ENCODE assay signal across 1 cellular context in the genomic region with DNA sequence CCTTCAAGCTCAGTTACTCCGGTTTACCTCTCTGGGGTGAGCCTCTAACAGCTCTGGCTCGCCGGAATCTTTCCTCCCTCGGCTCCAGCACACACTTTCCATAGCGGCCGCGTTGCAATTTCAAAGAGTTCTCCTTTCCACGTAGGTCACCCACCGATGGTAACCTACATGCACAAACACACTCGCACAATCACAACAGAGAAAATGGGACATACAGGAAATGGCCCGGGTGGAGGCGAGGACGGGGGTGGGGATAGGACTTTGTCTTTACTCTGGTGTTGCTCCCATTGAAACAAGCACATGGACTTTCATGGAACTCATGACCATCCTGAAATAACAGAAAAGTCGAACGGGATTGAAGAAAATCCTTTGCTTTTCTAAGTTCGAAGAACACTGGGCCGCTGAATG.
TF ChIP-seq lines count a peak whose summit lies in the region.

No MANE protein-coding gene starts in this region.

TF ChIP-seq in HepG2, 621 proteins besides CTCF, POLR2A, EP300 and RAD21 (continued from another document and continues in another):
- TF ChIP-seq, protein P1, sequence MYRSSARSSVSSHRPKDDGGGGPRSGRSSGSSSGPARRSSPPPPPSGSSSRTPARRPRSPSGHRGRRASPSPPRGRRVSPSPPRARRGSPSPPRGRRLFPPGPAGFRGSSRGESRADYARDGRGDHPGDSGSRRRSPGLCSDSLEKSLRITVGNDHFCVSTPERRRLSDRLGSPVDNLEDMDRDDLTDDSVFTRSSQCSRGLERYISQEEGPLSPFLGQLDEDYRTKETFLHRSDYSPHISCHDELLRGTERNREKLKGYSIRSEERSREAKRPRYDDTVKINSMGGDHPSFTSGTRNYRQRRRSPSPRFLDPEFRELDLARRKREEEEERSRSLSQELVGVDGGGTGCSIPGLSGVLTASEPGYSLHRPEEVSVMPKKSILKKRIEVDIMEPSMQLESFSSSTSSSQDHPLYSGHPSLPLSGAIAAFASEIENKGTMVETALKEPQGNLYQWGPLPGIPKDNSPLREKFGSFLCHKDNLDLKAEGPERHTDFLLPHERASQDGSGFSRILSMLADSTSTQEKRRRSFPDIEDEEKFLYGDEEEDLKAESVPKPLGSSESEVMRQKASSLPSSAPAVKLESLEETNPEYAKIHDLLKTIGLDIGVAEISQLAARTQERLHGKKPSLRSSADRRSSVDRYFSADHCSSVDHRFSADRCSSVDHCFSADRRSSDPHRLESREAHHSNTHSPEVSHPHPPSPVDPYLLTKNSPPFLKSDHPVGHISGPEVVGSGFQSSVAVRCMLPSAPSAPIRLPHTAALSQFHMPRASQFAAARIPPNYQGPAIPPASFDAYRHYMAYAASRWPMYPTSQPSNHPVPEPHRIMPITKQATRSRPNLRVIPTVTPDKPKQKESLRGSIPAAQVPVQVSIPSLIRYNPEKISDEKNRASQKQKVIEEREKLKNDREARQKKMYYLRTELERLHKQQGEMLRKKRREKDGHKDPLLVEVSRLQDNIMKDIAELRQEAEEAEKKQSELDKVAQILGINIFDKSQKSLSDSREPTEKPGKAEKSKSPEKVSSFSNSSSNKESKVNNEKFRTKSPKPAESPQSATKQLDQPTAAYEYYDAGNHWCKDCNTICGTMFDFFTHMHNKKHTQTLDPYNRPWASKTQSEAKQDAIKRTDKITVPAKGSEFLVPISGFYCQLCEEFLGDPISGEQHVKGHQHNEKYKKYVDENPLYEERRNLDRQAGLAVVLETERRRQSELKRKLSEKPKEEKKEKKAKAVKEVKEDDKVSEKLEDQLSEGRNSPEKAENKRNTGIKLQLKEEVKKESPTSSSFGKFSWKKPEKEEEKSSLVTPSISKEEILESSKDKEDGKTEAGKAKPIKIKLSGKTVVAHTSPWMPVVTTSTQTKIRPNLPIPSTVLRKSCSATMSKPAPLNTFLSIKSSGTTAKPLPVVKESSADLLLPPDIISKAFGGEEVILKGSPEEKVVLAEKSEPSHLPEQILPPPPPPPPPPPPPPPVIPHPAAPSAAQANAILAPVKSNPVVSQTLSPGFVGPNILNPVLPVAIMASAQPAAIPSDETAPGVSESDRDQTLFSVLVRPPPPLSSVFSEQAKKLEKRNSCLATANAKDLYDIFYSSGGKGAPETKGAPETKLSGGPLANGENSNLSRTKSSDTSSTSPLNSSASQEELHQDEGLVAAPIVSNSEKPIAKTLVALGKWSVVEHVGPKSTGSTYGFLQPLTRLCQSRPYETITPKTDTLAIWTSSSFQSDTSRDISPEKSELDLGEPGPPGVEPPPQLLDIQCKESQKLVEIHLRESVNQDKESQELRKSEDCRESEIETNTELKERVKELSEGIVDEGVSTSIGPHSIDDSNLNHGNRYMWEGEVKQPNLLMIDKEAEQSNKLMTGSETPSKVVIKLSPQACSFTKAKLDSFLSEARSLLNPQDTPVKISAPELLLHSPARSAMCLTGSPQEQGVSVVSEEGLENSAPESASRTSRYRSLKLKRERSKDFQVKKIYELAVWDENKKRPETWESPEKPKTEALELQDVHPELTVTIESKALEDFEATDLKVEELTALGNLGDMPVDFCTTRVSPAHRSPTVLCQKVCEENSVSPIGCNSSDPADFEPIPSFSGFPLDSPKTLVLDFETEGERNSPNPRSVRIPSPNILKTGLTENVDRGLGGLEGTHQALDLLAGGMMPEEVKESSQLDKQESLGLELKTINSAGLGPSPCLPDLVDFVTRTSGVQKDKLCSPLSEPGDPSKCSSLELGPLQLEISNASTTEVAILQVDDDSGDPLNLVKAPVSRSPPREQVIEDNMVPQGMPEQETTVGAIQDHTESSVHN (CRISPR knock-in tag; IDR thresholded peaks at IDR 0.05), result no peak
- TF ChIP-seq DNMT1 (CRISPR knock-in tag; IDR thresholded peaks at IDR 0.05), result no peak
- TF ChIP-seq MYC (CRISPR knock-in tag; IDR thresholded peaks at IDR 0.05; ENCODE audit: borderline replicate concordance), result peak; percentile 17; the same call in 1 of the 2 replicates
- 0 out of 2 replicates have a peak, but pooled peaks have one; percentile 16 for TF ChIP-seq RFXAP (CRISPR knock-in tag; IDR thresholded peaks at IDR 0.05; ENCODE audit: borderline replicate concordance)
- TF ChIP-seq ZBTB8A (CRISPR knock-in tag; IDR thresholded peaks at IDR 0.05; ENCODE audit: borderline replicate concordance, low read depth), result no peak
- no peak for TF ChIP-seq HOXD1 (CRISPR knock-in tag; IDR thresholded peaks at IDR 0.05)
- TF ChIP-seq REPIN1 (CRISPR knock-in tag; IDR thresholded peaks at IDR 0.05; ENCODE audit: borderline replicate concordance, low read depth), result no peak
- TF ChIP-seq, protein P2, sequence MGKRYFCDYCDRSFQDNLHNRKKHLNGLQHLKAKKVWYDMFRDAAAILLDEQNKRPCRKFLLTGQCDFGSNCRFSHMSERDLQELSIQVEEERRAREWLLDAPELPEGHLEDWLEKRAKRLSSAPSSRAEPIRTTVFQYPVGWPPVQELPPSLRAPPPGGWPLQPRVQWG (CRISPR knock-in tag; IDR thresholded peaks at IDR 0.05; ENCODE audit: borderline replicate concordance, low read depth), result no peak
- no peak for TF ChIP-seq CBX1 (IDR thresholded peaks at IDR 0.05; ENCODE audit: low read depth)
- TF ChIP-seq NONO (IDR thresholded peaks at IDR 0.05), result no peak
- no peak for TF ChIP-seq NONO (CRISPR knock-in tag; conservative IDR thresholded peaks at IDR 0.05)
- TF ChIP-seq RARG (CRISPR knock-in tag; IDR thresholded peaks at IDR 0.05; ENCODE audit: low read depth), result no peak
- no peak; the same call in 1 of the 2 replicates for TF ChIP-seq ZNF501 (CRISPR knock-in tag; IDR thresholded peaks at IDR 0.05)
- TF ChIP-seq SP4 (CRISPR knock-in tag; IDR thresholded peaks at IDR 0.05), result no peak
- no peak for TF ChIP-seq SP1 (IDR thresholded peaks at IDR 0.05)
- 0 out of 2 replicates have a peak, but pooled peaks have one; percentile 11 for TF ChIP-seq SP1 (CRISPR knock-in tag; IDR thresholded peaks at IDR 0.05)
- TF ChIP-seq, protein P3, sequence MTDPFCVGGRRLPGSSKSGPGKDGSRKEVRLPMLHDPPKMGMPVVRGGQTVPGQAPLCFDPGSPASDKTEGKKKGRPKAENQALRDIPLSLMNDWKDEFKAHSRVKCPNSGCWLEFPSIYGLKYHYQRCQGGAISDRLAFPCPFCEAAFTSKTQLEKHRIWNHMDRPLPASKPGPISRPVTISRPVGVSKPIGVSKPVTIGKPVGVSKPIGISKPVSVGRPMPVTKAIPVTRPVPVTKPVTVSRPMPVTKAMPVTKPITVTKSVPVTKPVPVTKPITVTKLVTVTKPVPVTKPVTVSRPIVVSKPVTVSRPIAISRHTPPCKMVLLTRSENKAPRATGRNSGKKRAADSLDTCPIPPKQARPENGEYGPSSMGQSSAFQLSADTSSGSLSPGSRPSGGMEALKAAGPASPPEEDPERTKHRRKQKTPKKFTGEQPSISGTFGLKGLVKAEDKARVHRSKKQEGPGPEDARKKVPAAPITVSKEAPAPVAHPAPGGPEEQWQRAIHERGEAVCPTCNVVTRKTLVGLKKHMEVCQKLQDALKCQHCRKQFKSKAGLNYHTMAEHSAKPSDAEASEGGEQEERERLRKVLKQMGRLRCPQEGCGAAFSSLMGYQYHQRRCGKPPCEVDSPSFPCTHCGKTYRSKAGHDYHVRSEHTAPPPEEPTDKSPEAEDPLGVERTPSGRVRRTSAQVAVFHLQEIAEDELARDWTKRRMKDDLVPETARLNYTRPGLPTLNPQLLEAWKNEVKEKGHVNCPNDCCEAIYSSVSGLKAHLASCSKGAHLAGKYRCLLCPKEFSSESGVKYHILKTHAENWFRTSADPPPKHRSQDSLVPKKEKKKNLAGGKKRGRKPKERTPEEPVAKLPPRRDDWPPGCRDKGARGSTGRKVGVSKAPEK (CRISPR knock-in tag; IDR thresholded peaks at IDR 0.05; ENCODE audit: borderline replicate concordance), result 0 out of 2 replicates have a peak, but pooled peaks have one; percentile 46
- no peak for TF ChIP-seq ZNF749 (CRISPR knock-in tag; IDR thresholded peaks at IDR 0.05; ENCODE audit: borderline replicate concordance)
- TF ChIP-seq SALL1 (CRISPR knock-in tag; IDR thresholded peaks at IDR 0.05), result 0 out of 2 replicates have a peak, but pooled peaks have one; percentile 10
- no peak for TF ChIP-seq ZNF264 (CRISPR knock-in tag; IDR thresholded peaks at IDR 0.05)
- TF ChIP-seq ZNF34 (CRISPR knock-in tag; IDR thresholded peaks at IDR 0.05; ENCODE audit: borderline replicate concordance), result no peak
- TF ChIP-seq, protein P4, sequence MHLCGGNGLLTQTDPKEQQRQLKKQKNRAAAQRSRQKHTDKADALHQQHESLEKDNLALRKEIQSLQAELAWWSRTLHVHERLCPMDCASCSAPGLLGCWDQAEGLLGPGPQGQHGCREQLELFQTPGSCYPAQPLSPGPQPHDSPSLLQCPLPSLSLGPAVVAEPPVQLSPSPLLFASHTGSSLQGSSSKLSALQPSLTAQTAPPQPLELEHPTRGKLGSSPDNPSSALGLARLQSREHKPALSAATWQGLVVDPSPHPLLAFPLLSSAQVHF (CRISPR knock-in tag; IDR thresholded peaks at IDR 0.05), result no peak
- TF ChIP-seq, protein P5, sequence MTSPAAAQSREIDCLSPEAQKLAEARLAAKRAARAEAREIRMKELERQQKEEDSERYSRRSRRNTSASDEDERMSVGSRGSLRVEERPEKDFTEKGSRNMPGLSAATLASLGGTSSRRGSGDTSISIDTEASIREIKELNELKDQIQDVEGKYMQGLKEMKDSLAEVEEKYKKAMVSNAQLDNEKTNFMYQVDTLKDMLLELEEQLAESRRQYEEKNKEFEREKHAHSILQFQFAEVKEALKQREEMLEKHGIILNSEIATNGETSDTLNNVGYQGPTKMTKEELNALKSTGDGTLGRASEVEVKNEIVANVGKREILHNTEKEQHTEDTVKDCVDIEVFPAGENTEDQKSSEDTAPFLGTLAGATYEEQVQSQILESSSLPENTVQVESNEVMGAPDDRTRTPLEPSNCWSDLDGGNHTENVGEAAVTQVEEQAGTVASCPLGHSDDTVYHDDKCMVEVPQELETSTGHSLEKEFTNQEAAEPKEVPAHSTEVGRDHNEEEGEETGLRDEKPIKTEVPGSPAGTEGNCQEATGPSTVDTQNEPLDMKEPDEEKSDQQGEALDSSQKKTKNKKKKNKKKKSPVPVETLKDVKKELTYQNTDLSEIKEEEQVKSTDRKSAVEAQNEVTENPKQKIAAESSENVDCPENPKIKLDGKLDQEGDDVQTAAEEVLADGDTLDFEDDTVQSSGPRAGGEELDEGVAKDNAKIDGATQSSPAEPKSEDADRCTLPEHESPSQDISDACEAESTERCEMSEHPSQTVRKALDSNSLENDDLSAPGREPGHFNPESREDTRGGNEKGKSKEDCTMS (CRISPR knock-in tag; conservative IDR thresholded peaks at IDR 0.05), result no peak
- no peak for TF ChIP-seq SRSF9 (IDR thresholded peaks at IDR 0.05; ENCODE audit: borderline replicate concordance, insufficient read depth, low read depth, low read length, poor library complexity, severe bottlenecking)
- 0 out of 2 replicates have a peak, but pooled peaks have one; percentile 5 for TF ChIP-seq POGZ (CRISPR knock-in tag; IDR thresholded peaks at IDR 0.05)
- peak; percentile 17 for TF ChIP-seq XRCC5 (optimal IDR thresholded peaks at IDR 0.05; ENCODE audit: low read length)
- TF ChIP-seq RCOR2 (CRISPR knock-in tag; IDR thresholded peaks at IDR 0.05), result no peak
- TF ChIP-seq ATF1 (CRISPR knock-in tag; IDR thresholded peaks at IDR 0.05), result no peak
- TF ChIP-seq ZNF563 (CRISPR knock-in tag; IDR thresholded peaks at IDR 0.05), result no peak
- TF ChIP-seq, protein P6, sequence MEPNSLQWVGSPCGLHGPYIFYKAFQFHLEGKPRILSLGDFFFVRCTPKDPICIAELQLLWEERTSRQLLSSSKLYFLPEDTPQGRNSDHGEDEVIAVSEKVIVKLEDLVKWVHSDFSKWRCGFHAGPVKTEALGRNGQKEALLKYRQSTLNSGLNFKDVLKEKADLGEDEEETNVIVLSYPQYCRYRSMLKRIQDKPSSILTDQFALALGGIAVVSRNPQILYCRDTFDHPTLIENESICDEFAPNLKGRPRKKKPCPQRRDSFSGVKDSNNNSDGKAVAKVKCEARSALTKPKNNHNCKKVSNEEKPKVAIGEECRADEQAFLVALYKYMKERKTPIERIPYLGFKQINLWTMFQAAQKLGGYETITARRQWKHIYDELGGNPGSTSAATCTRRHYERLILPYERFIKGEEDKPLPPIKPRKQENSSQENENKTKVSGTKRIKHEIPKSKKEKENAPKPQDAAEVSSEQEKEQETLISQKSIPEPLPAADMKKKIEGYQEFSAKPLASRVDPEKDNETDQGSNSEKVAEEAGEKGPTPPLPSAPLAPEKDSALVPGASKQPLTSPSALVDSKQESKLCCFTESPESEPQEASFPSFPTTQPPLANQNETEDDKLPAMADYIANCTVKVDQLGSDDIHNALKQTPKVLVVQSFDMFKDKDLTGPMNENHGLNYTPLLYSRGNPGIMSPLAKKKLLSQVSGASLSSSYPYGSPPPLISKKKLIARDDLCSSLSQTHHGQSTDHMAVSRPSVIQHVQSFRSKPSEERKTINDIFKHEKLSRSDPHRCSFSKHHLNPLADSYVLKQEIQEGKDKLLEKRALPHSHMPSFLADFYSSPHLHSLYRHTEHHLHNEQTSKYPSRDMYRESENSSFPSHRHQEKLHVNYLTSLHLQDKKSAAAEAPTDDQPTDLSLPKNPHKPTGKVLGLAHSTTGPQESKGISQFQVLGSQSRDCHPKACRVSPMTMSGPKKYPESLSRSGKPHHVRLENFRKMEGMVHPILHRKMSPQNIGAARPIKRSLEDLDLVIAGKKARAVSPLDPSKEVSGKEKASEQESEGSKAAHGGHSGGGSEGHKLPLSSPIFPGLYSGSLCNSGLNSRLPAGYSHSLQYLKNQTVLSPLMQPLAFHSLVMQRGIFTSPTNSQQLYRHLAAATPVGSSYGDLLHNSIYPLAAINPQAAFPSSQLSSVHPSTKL (CRISPR knock-in tag; IDR thresholded peaks at IDR 0.05), result peak; percentile 49; the same call in 1 of the 2 replicates
- TF ChIP-seq ZNF101 (CRISPR knock-in tag; IDR thresholded peaks at IDR 0.05; ENCODE audit: borderline replicate concordance, low read depth), result no peak
- no peak for TF ChIP-seq ZSCAN12 (CRISPR knock-in tag; IDR thresholded peaks at IDR 0.05)
- TF ChIP-seq ATF7 (IDR thresholded peaks at IDR 0.05), result no peak
- TF ChIP-seq ATF7 (CRISPR knock-in tag; IDR thresholded peaks at IDR 0.05), result no peak
- no peak for TF ChIP-seq ZNF296 (CRISPR knock-in tag; conservative IDR thresholded peaks at IDR 0.05)
- peak; percentile 42; the same call in 1 of the 2 replicates for TF ChIP-seq ZNF614 (CRISPR knock-in tag; IDR thresholded peaks at IDR 0.05; ENCODE audit: borderline replicate concordance)
- no peak for TF ChIP-seq BHLHE40 (IDR thresholded peaks at IDR 0.05; ENCODE audit: low read length)
- 0 out of 2 replicates have a peak, but pooled peaks have one; percentile 22 for TF ChIP-seq ZMYM3 (CRISPR knock-in tag; IDR thresholded peaks at IDR 0.05)
- TF ChIP-seq, protein P7, sequence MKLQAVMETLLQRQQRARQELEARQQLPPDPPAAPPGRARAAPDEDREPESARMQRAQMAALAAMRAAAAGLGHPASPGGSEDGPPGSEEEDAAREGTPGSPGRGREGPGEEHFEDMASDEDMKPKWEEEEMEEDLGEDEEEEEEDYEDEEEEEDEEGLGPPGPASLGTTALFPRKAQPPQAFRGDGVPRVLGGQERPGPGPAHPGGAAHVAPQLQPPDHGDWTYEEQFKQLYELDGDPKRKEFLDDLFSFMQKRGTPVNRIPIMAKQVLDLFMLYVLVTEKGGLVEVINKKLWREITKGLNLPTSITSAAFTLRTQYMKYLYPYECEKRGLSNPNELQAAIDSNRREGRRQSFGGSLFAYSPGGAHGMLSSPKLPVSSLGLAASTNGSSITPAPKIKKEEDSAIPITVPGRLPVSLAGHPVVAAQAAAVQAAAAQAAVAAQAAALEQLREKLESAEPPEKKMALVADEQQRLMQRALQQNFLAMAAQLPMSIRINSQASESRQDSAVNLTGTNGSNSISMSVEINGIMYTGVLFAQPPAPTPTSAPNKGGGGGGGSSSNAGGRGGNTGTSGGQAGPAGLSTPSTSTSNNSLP (IDR thresholded peaks at IDR 0.05; ENCODE audit: low read depth, low read length), result no peak
- TF ChIP-seq ZBTB42 (CRISPR knock-in tag; IDR thresholded peaks at IDR 0.05), result no peak
- TF ChIP-seq ZNF484 (CRISPR knock-in tag; IDR thresholded peaks at IDR 0.05; ENCODE audit: borderline replicate concordance, low read depth), result no peak
